Comparison of ENCODE assay signal across 13 cellular contexts in genomic region chr19:7505288-7505681, GRCh38. TPM values are rescaled to one million over a fixed set of nuclear protein-coding genes. Genes with fewer than 3 reads are reported as not detected.
DNase-seq lines count a peak whose midpoint lies in the region; ATAC-seq and TF ChIP-seq lines count a peak whose summit lies in the region.
"Had no signal": no experiment of that assay in that cellular context is flagged by ENCODE, and none has a peak within 500 bp of the region (broad histone marks: within the 10 kb centered on the region; RNA-seq: fewer than 3 reads in every experiment).

No MANE protein-coding gene starts in this region.

- peak overlapping the region; percentile 50 for H3K4me3 ChIP-seq in BE2C (ENCODE audit: low read depth, low read length)
- H3K4me3 ChIP-seq in HAP-1 = peak overlapping the region; percentile 40
- H3K4me3 ChIP-seq in iPS-18c (ENCODE audit: insufficient read depth, low read depth, low read length) = peak overlapping the region; percentile 43; the same call in 1 of the 2 replicates
- no peak overlapping the region for H3K4me3 ChIP-seq in SK-N-SH (ENCODE audit: low read depth in 2 of 2, low read length in 1 of 2)
- H3K4me3 ChIP-seq: cardiac muscle cell had no signal

- ATAC-seq in HG02610 (IDR thresholded peaks at IDR 0.05; ENCODE audit: unreplicated experiment) (no peak), HG03025 (IDR thresholded peaks at IDR 0.05; ENCODE audit: low FRiP score, unreplicated experiment) (no peak)

- H3K9me3 ChIP-seq in BE2C (no peaks in the 10 kb centered on the region), HAP-1 (peaks cover 2% of the 10 kb centered on the region; the same call in 1 of the 2 replicates), iPS-18c (ENCODE audit: control insufficient read depth, insufficient read depth, low read length) (peaks cover 2% of the 10 kb centered on the region), SK-N-SH (no peaks in the 10 kb centered on the region)

- H3K79me2 ChIP-seq in SK-N-SH (ENCODE audit: insufficient read depth) = no peaks in the 10 kb centered on the region

- no peak overlapping the region for H3K4me2 ChIP-seq in SK-N-SH

- CTCF ChIA-PET in SK-N-SH (lab: Yijun Ruan, JAX) = interaction anchor here (1.1 to 1.5 kb wide), 3 partner anchors 8 to 12 kb away, joined by 3 to 4 read pairs (median 4); a partner anchor contains a TSS

- peaks cover 10% of the 10 kb centered on the region for H3F3A ChIP-seq in SK-N-SH (replicated peaks; ENCODE audit: insufficient read depth)

- 96% methylated on average over 17 of the region's 19 CpGs for WGBS in SK-N-SH (ENCODE audit: low lambda C conversion rate)

- H3K4me1 ChIP-seq in BE2C = peaks cover 14% of the 10 kb centered on the region
- H3K4me1 ChIP-seq in HAP-1 = peaks cover 18% of the 10 kb centered on the region; the same call in 1 of the 2 replicates
- peaks cover 0 to 17% of the 10 kb centered on the region in 2 experiments; a peak in 1 of 4 replicates for H3K4me1 ChIP-seq in SK-N-SH (ENCODE audit: control insufficient read depth in 1 of 2, insufficient read depth in 2 of 2, low read depth in 1 of 2, low read length in 1 of 2)

- H3K36me3 ChIP-seq in BE2C (no peaks in the 10 kb centered on the region), HAP-1 (replicated peaks) (no peaks in the 10 kb centered on the region), SK-N-SH (replicated peaks in 1 of 2; ENCODE audit: control insufficient read depth in 1 of 2, insufficient read depth in 2 of 2, low read length in 1 of 2) (no peaks in the 10 kb centered on the region)
- H3K36me3 ChIP-seq: cardiac muscle cell had no signal

- TF ChIP-seq EP300 in SK-N-SH (IDR thresholded peaks at IDR 0.05; ENCODE audit: borderline replicate concordance in 1 of 2, low read depth in 1 of 2, low read length in 1 of 2) = no peak

- POLR2A ChIA-PET in SK-N-SH (lab: Yijun Ruan, JAX) = interaction anchor here (1.8 kb wide), 1 partner anchor 11 kb away, joined by 8 read pairs; no protein-coding TSS in a partner anchor

- H3K27ac ChIP-seq in SK-N-SH (ENCODE audit: low read depth in 2 of 2, low read length in 1 of 2) = no peak overlapping the region
- H3K27ac ChIP-seq: cardiac muscle cell had no signal

- TF ChIP-seq CTCF in BE2C (IDR thresholded peaks at IDR 0.05; ENCODE audit: low read depth, low read length) (no peak), SK-N-SH (IDR thresholded peaks at IDR 0.05) (no peak)

- no peaks in the 10 kb centered on the region for H4K20me1 ChIP-seq in SK-N-SH (ENCODE audit: insufficient read depth)

- in situ Hi-C loops in HAP-1 (cut with MboI; ENCODE audit: low sequenced_read_pairs) = no loop called here

- H3K9ac ChIP-seq in SK-N-SH = no peak overlapping the region

- TF ChIP-seq RAD21 in SK-N-SH (IDR thresholded peaks at IDR 0.05; ENCODE audit: low read length) = no peak

- H3K9me2 ChIP-seq in SK-N-SH = no peaks in the 10 kb centered on the region

- H3K27me3 ChIP-seq in BE2C = no peaks in the 10 kb centered on the region
- no peaks in the 10 kb centered on the region for H3K27me3 ChIP-seq in HAP-1 (ENCODE audit: low read depth)
- H3K27me3 ChIP-seq in SK-N-SH (ENCODE audit: insufficient read depth) = no peaks in the 10 kb centered on the region

- no peak overlapping the region for H2AFZ ChIP-seq in SK-N-SH (ENCODE audit: low read depth)

- DNase-seq in BE2C (no peak), HAP-1 (ENCODE audit: low spot score in 2 of 2) (no peak), NCI-H774 (lab: John Stamatoyannopoulos, UW) (peak; percentile 60), SK-N-SH (no peak), foreskin melanocyte (no peak)
- DNase-seq: activated B cell treated with CpG ODN at 0.5 μM for 24 hours; CD4-positive, alpha-beta memory T cell; NCI-H1092; SHP77 treated with DMSO at 0.1 percent for 48 hours had no signal

TF ChIP-seq in SK-N-SH, 30 proteins besides CTCF, POLR2A, EP300 and RAD21:
- TF ChIP-seq CHD2 (IDR thresholded peaks at IDR 0.05; ENCODE audit: low read length, partially characterized antibody) (no peak), EZH2phosphoT487 (IDR thresholded peaks at IDR 0.05; ENCODE audit: borderline replicate concordance, low read depth) (no peak), TAF1 (IDR thresholded peaks at IDR 0.05; ENCODE audit: borderline replicate concordance, low read depth, low read length) (no peak), TEAD4 (IDR thresholded peaks at IDR 0.05; ENCODE audit: borderline replicate concordance, insufficient read depth) (no peak), NFIC (IDR thresholded peaks at IDR 0.05; ENCODE audit: borderline replicate concordance) (no peak), MEF2A (IDR thresholded peaks at IDR 0.05; ENCODE audit: borderline replicate concordance, low read depth) (no peak), NRF1 (IDR thresholded peaks at IDR 0.05; ENCODE audit: low read depth, low read length) (no peak), FOXJ3 (CRISPR knock-in tag; IDR thresholded peaks at IDR 0.05) (no peak), FOSL2 (IDR thresholded peaks at IDR 0.05; ENCODE audit: borderline replicate concordance, low read depth) (no peak), RFX5 (IDR thresholded peaks at IDR 0.05; ENCODE audit: low read length) (no peak), POLR2AphosphoS5 (IDR thresholded peaks at IDR 0.05; ENCODE audit: low read depth, low read length) (no peak), FOXM1 (IDR thresholded peaks at IDR 0.05; ENCODE audit: low read depth) (no peak), RXRA (IDR thresholded peaks at IDR 0.05; ENCODE audit: borderline replicate concordance, low read depth) (no peak), GABPA (IDR thresholded peaks at IDR 0.05; ENCODE audit: low read depth) (no peak), YY1 (IDR thresholded peaks at IDR 0.05; ENCODE audit: low read depth) (no peak), USF1 (IDR thresholded peaks at IDR 0.05; ENCODE audit: borderline replicate concordance, low read depth) (no peak)
- TF ChIP-seq, protein P1, sequence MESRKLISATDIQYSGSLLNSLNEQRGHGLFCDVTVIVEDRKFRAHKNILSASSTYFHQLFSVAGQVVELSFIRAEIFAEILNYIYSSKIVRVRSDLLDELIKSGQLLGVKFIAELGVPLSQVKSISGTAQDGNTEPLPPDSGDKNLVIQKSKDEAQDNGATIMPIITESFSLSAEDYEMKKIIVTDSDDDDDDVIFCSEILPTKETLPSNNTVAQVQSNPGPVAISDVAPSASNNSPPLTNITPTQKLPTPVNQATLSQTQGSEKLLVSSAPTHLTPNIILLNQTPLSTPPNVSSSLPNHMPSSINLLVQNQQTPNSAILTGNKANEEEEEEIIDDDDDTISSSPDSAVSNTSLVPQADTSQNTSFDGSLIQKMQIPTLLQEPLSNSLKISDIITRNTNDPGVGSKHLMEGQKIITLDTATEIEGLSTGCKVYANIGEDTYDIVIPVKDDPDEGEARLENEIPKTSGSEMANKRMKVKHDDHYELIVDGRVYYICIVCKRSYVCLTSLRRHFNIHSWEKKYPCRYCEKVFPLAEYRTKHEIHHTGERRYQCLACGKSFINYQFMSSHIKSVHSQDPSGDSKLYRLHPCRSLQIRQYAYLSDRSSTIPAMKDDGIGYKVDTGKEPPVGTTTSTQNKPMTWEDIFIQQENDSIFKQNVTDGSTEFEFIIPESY (IDR thresholded peaks at IDR 0.05; ENCODE audit: borderline replicate concordance, low read depth) = no peak

RNA-seq across cellular contexts. Expression of gene ZNF358, which starts 10.6 kb away (rescaled TPM):
- 91.0 TPM for polyA plus RNA-seq in BE2C (2012; ENCODE audit: insufficient read depth, insufficient read length, low read depth)
- 29.7 and 49.3 TPM in 2 replicates for polyA plus RNA-seq in SK-N-SH (2012; rRNA removed)
- 21.6 and 32.0 TPM in 2 replicates for polyA plus RNA-seq in SK-N-SH (2012; cell fraction: cytosol; rRNA removed)
- polyA plus RNA-seq in SK-N-SH (2012; cell fraction: nucleus; rRNA removed) = 28.1 and 53.6 TPM in 2 replicates

RNA-seq across cellular contexts. Expression of gene PEX11G, which starts 16.4 kb away (rescaled TPM):
- polyA plus RNA-seq in BE2C (2012; ENCODE audit: insufficient read depth, insufficient read length, low read depth) = 0.97 TPM
- 6.1 and 6.4 TPM in 2 replicates for polyA plus RNA-seq in SK-N-SH (2012; rRNA removed)
- 3.9 and 5.3 TPM in 2 replicates for polyA plus RNA-seq in SK-N-SH (2012; cell fraction: cytosol; rRNA removed)
- 5.7 and 8.6 TPM in 2 replicates for polyA plus RNA-seq in SK-N-SH (2012; cell fraction: nucleus; rRNA removed)

RNA-seq across cellular contexts. Expression of gene MCOLN1, which starts 17.1 kb away (rescaled TPM):
- 56.7 TPM for polyA plus RNA-seq in BE2C (2012; ENCODE audit: insufficient read depth, insufficient read length, low read depth)
- 28.4 and 28.9 TPM in 2 replicates for polyA plus RNA-seq in SK-N-SH (2012; rRNA removed)
- 10.6 and 12.9 TPM in 2 replicates for polyA plus RNA-seq in SK-N-SH (2012; cell fraction: cytosol; rRNA removed)
- polyA plus RNA-seq in SK-N-SH (2012; cell fraction: nucleus; rRNA removed) = 65.9 and 69.2 TPM in 2 replicates

RNA-seq across cellular contexts. Expression of gene PNPLA6, which starts 30.2 kb away (rescaled TPM):
- 55.4 TPM for polyA plus RNA-seq in BE2C (2012; ENCODE audit: insufficient read depth, insufficient read length, low read depth)
- 40.5 and 90.5 TPM in 2 replicates for polyA plus RNA-seq in SK-N-SH (2012; rRNA removed)
- polyA plus RNA-seq in SK-N-SH (2012; cell fraction: cytosol; rRNA removed) = 24.6 and 35.9 TPM in 2 replicates
- polyA plus RNA-seq in SK-N-SH (2012; cell fraction: nucleus; rRNA removed) = 203 and 312 TPM in 2 replicates

Comparison
In these comparisons a context has a peak if more than half of its experiments do, and no peak if none do; other contexts are left out.
1. H3K4me3 ChIP-seq: peak in BE2C (single experiment), HAP-1 (single experiment) and iPS-18c (single experiment); none in SK-N-SH (0 of 2).